ENCODE assay signal across 8 cellular contexts in genomic region chr15:45276851-45277250, GRCh38. TPM values are rescaled to one million over a fixed set of nuclear protein-coding genes. Genes with fewer than 3 reads are reported as not detected.
DNase-seq lines count a peak whose midpoint lies in the region; ATAC-seq and TF ChIP-seq lines count a peak whose summit lies in the region.

No MANE protein-coding gene starts in this region.

- no peak overlapping the region for H3K4me3 ChIP-seq in SK-N-MC
- H3K4me3 ChIP-seq in gastroesophageal sphincter = no peak overlapping the region

- no peak for TF ChIP-seq POLR2A in gastroesophageal sphincter (IDR thresholded peaks at IDR 0.05)

- ATAC-seq in gastroesophageal sphincter (no peak), HG03442 (IDR thresholded peaks at IDR 0.05; ENCODE audit: unreplicated experiment) (no peak), GM19328 (IDR thresholded peaks at IDR 0.05; ENCODE audit: unreplicated experiment) (no peak), GM19397 (IDR thresholded peaks at IDR 0.05; ENCODE audit: unreplicated experiment) (no peak)

- peaks cover 3 to 19% (median 3%) of the 10 kb centered on the region in 3 donors for H3K4me1 ChIP-seq in gastroesophageal sphincter

- DNase-seq in HS-5 (ENCODE audit: low read depth) (peak; percentile 15), SK-N-MC (ENCODE audit: low read depth, low spot score) (peak; percentile 34), T1000 (lab: John Stamatoyannopoulos, UW) (no peak)

- peak; percentile 78 for TF ChIP-seq CTCF in C4-2B (conservative IDR thresholded peaks at IDR 0.05)
- TF ChIP-seq CTCF in gastroesophageal sphincter (IDR thresholded peaks at IDR 0.05) = peak in 3 of 4 experiments; percentile 22 to 53 (median 30)

- H3K27me3 ChIP-seq in gastroesophageal sphincter = no peaks in the 10 kb centered on the region

- H3K9ac ChIP-seq in SK-N-MC (ENCODE audit: insufficient read length) = no peak overlapping the region

- H3K36me3 ChIP-seq in SK-N-MC (ENCODE audit: insufficient read depth, low read length) (no peaks in the 10 kb centered on the region), gastroesophageal sphincter (no peaks in the 10 kb centered on the region)

- WGBS in gastroesophageal sphincter (ENCODE audit: low coverage in 1 of 2), 2 donors = 0% methylated on average over 1 to 2 of the region's 2 CpGs

- no peaks in the 10 kb centered on the region for H3K9me3 ChIP-seq in SK-N-MC (ENCODE audit: low read depth, low read length)
- H3K9me3 ChIP-seq in gastroesophageal sphincter = no peaks in the 10 kb centered on the region

- no peak for TF ChIP-seq EP300 in gastroesophageal sphincter (IDR thresholded peaks at IDR 0.05)

- H3K27ac ChIP-seq in C4-2B (no peak overlapping the region), SK-N-MC (no peak overlapping the region), gastroesophageal sphincter (no peak overlapping the region)

RNA-seq across cellular contexts. Expression of gene SLC28A2, which starts 24.8 kb away (rescaled TPM):
- not detected for total RNA-seq in gastroesophageal sphincter
